In the genomic region with DNA sequence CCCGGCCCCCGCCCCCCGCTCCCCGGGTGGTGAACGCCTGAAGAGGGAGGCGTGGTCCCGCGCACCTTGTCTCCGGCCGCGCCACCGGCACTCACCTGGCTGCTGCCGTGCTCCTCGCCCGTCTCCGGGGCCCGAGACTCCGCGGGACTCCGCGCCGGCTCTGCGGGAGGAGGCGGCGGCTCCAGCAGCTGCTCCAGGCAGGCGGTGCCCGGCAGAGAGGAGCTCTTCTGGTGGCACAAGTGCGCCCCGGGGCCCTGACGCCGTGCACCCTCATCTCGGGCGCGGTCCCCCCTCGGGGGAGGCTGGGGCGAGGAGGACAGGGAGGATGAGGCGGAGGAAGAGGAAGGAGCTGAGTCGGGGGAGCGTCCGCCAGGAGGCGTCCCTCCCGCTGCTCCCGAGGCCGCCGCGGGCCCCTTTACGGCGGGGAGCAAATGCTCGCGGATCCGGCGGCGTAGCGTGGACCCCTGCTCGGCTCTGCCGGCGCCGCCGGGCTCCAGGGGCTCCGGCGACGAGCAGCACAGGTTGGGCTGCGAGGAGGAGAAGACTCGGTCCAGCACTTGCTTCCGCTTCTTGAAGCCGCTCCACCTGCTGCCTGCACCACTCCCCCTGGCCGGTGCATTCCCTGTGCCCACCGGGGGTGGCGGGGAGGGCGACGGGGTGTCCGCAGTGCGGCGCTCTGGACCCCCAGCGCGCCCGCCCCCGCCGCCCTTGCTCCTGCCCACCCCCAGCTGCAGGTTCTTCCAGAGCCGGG, we compare ENCODE assay signal across 8 cellular contexts. TPM values are rescaled to one million over a fixed set of nuclear protein-coding genes. Genes with fewer than 3 reads are reported as not detected.
DNase-seq lines count a peak whose midpoint lies in the region; ATAC-seq and TF ChIP-seq lines count a peak whose summit lies in the region.

No MANE protein-coding gene starts in this region.

- TF ChIP-seq CTCF in HFFc6 (IDR thresholded peaks at IDR 0.05) (peak; percentile 54), left ventricle myocardium inferior (IDR thresholded peaks at IDR 0.05; ENCODE audit: borderline replicate concordance) (peak; percentile 44), prostate gland (IDR thresholded peaks at IDR 0.05) (peak in 3 of 4 experiments; percentile 22 to 46 (median 34))

- TF ChIP-seq POLR2A in prostate gland (IDR thresholded peaks at IDR 0.05), result no peak

- intact Hi-C loops in Right ventricle myocardium inferior (cut with DNase I), result no loop called here
- intact Hi-C loops in cardiac septum (cut with DNase I), result no loop called here
- intact Hi-C loops in left ventricle myocardium inferior (cut with micrococcal nuclease), result no loop called here
- intact Hi-C loops in prostate gland (cut with DNase I), result no loop called here

- H3K4me3 Mint-ChIP-seq in HFFc6, result peak overlapping the region; percentile 28
- peak overlapping the region; percentile 61 for H3K4me3 Mint-ChIP-seq in activated T-cell treated with anti-CD3 and anti-CD28 coated beads, Interleukin-2, amount 50 U/mL, for 24 hours

- H3K9me3 ChIP-seq in left ventricle myocardium inferior (replicated peaks) (no peaks in the 10 kb centered on the region), prostate gland (no peaks in the 10 kb centered on the region)

- no peak overlapping the region for H3K27ac Mint-ChIP-seq in HFFc6
- no peak overlapping the region for H3K27ac Mint-ChIP-seq in activated T-cell treated with anti-CD3 and anti-CD28 coated beads, Interleukin-2, amount 50 U/mL, for 24 hours

- under 1% methylated on average over 80 of the region's 80 CpGs for WGBS in prostate gland

- peaks cover 13% of the 10 kb centered on the region; the same call in 1 of the 2 replicates for H3K4me1 Mint-ChIP-seq in HFFc6 (ENCODE audit: low read depth)
- H3K4me1 Mint-ChIP-seq in activated T-cell treated with anti-CD3 and anti-CD28 coated beads, Interleukin-2, amount 50 U/mL, for 24 hours (ENCODE audit: low read depth), result peaks cover 11% of the 10 kb centered on the region

- H3K36me3 ChIP-seq in left ventricle myocardium inferior (no peaks in the 10 kb centered on the region), prostate gland (no peaks in the 10 kb centered on the region)

- peaks cover 97% of the 10 kb centered on the region for H3K27me3 ChIP-seq in left ventricle myocardium inferior (ENCODE audit: low read depth)
- H3K27me3 ChIP-seq in prostate gland (replicated peaks; ENCODE audit: insufficient read depth), result no peaks in the 10 kb centered on the region

- no peaks in the 10 kb centered on the region for H3K9me3 Mint-ChIP-seq in HFFc6
- H3K9me3 Mint-ChIP-seq in activated T-cell treated with anti-CD3 and anti-CD28 coated beads, Interleukin-2, amount 50 U/mL, for 24 hours, result no peaks in the 10 kb centered on the region

- ATAC-seq in Right ventricle myocardium inferior, result peak; percentile 63

- H3K27ac ChIP-seq in left ventricle myocardium inferior (replicated peaks), result no peak overlapping the region
- peak overlapping the region; percentile 10 to 31 for H3K27ac ChIP-seq in prostate gland

- no peaks in the 10 kb centered on the region for H3K36me3 Mint-ChIP-seq in HFFc6 (ENCODE audit: low read depth)
- H3K36me3 Mint-ChIP-seq in activated T-cell treated with anti-CD3 and anti-CD28 coated beads, Interleukin-2, amount 50 U/mL, for 24 hours (ENCODE audit: low read depth), result no peaks in the 10 kb centered on the region

- H3K4me1 ChIP-seq in left ventricle myocardium inferior, result peaks cover 26% of the 10 kb centered on the region
- H3K4me1 ChIP-seq in prostate gland (replicated peaks), result peaks cover 3% of the 10 kb centered on the region

- H3K27me3 Mint-ChIP-seq in HFFc6 (ENCODE audit: insufficient read depth), result peaks cover 33% of the 10 kb centered on the region
- H3K27me3 Mint-ChIP-seq in activated T-cell treated with anti-CD3 and anti-CD28 coated beads, Interleukin-2, amount 50 U/mL, for 24 hours, result peaks cover 75% of the 10 kb centered on the region

- DNase-seq in Right ventricle myocardium inferior (ENCODE audit: missing footprints), result peak; percentile 70
- DNase-seq in cardiac septum (ENCODE audit: low spot score), result no peak
- no peak for DNase-seq in HFFc6
- peak; percentile 79 for DNase-seq in NCI-H146 (lab: John Stamatoyannopoulos, UW)
- DNase-seq in activated T-cell treated with anti-CD3 and anti-CD28 coated beads, Interleukin-2, amount 50 U/mL, for 24 hours, result peak; percentile 56
- DNase-seq in left ventricle myocardium inferior, result no peak
- no peak for DNase-seq in prostate gland (ENCODE audit: low spot score)
- no peak for DNase-seq in DMS153 (lab: John Stamatoyannopoulos, UW)

- H3K4me3 ChIP-seq in left ventricle myocardium inferior (peak overlapping the region; percentile 72), prostate gland (peak overlapping the region; percentile 45 to 50)

RNA-seq across cellular contexts. Expression of a gene that starts 1.0 kb away (rescaled TPM):
- total RNA-seq in Right ventricle myocardium inferior, result 8.5 TPM
- 11.5 TPM for total RNA-seq in cardiac septum
- total RNA-seq in HFFc6 (2021; fragmentation: NEBNext Ultra II Directional; extraction: Animal tissue kit (Norgen Biotek cat#: 25700)), result 1 to 10 TPM; 1.0 to 5.2 (median 3.9) TPM
- 7.8 TPM for total RNA-seq in left ventricle myocardium inferior
- 1 to 10 TPM; 3.3 to 5.0 TPM for total RNA-seq in prostate gland

Comparison
In these comparisons a context has a peak if more than half of its experiments do, and no peak if none do; other contexts are left out.
1. DNase-seq: peak in Right ventricle myocardium inferior (single experiment), NCI-H146 (single experiment) and activated T-cell treated with anti-CD3 and anti-CD28 coated beads, Interleukin-2, amount 50 U/mL, for 24 hours (single experiment); none in cardiac septum (single experiment), HFFc6 (single experiment), left ventricle myocardium inferior (single experiment), prostate gland (single experiment) and DMS153 (single experiment).
2. Peak in every context shown above with its lines, with median percentiles within 50 percentile points of each other: CTCF ChIP-seq.